Comparison of ENCODE assay signal across 37 cellular contexts in the genomic region with DNA sequence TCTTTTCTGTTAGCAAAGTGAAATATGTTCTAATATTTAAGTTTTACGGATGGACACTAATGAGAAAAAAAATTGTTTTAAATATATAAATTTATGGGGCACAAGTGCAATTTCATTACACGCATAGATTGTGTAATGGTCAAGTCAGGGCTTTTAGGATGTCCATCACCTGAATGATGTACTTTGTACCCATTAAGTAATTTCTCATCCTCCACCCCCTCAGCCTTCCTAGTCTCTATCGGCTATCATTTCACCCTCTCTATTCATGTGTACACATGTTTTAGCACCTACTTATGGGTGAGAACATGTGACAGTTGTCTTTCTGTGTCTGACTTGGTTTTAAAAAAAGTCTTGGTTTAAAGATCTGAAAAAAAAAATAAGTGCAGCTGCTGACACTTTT.
DNase-seq lines count a peak whose midpoint lies in the region; ATAC-seq, FAIRE-seq and TF ChIP-seq lines count a peak whose summit lies in the region.
"Had no signal": no experiment of that assay in that cellular context is flagged by ENCODE, and none has a peak within 500 bp of the region (broad histone marks: within the 10 kb centered on the region; RNA-seq: fewer than 3 reads in every experiment).

No MANE protein-coding gene starts in this region.

- no peak overlapping the region for H2AFZ ChIP-seq in HepG2 (ENCODE audit: low read length)

- BruUV-seq in HepG2 (replicated peaks; lab: Mats Ljungman, UMichigan): no TSS peak

- no peak for ATAC-seq in natural killer cell
- no peak for ATAC-seq in natural killer cell treated with Interleukin-12 subunit alpha and Interleukin-12 subunit beta and Interleukin-15 and Interleukin-18, amount 100 ng/mL, for 72 hours
- peak; percentile 65 for ATAC-seq in left lobe of liver
- no peak for ATAC-seq in HepG2
- no peak for ATAC-seq in aorta (ENCODE audit: low FRiP score)
- ATAC-seq: A549; CD8-positive, alpha-beta T cell had no signal

- H3K79me2 ChIP-seq in HepG2 (ENCODE audit: insufficient read depth, low read length): no peaks in the 10 kb centered on the region

- H3K27me3 Mint-ChIP-seq in natural killer cell (ENCODE audit: low read depth in 2 of 2): no peaks in the 10 kb centered on the region
- no peaks in the 10 kb centered on the region for H3K27me3 Mint-ChIP-seq in natural killer cell treated with Interleukin-12 subunit alpha and Interleukin-12 subunit beta and Interleukin-15 and Interleukin-18, amount 100 ng/mL, for 72 hours
- H3K27me3 Mint-ChIP-seq: B cell; CD4-positive, alpha-beta T cell; CD4-positive, CD25-positive, alpha-beta regulatory T cell had no signal

- POLR2A ChIA-PET in HepG2 (lab: Yijun Ruan, JAX): no interaction called here

- H3K36me3 Mint-ChIP-seq in natural killer cell: no peaks in the 10 kb centered on the region
- H3K36me3 Mint-ChIP-seq in natural killer cell treated with Interleukin-12 subunit alpha and Interleukin-12 subunit beta and Interleukin-15 and Interleukin-18, amount 100 ng/mL, for 72 hours: no peaks in the 10 kb centered on the region
- H3K36me3 Mint-ChIP-seq: CD14-positive monocyte; CD4-positive, alpha-beta memory T cell; CD4-positive, CD25-positive, alpha-beta regulatory T cell; CD8-positive, alpha-beta memory T cell; CD8-positive, alpha-beta T cell had no signal

- CTCF ChIA-PET in HepG2 (lab: Yijun Ruan, JAX; ENCODE audit: low intra/inter-chr PET ratio, low total read pairs): no interaction called here

- H3K9me3 Mint-ChIP-seq in natural killer cell: peaks cover 6 to 12% of the 10 kb centered on the region in 2 donors
- H3K9me3 Mint-ChIP-seq in natural killer cell treated with Interleukin-12 subunit alpha and Interleukin-12 subunit beta and Interleukin-15 and Interleukin-18, amount 100 ng/mL, for 72 hours: peaks cover 6% of the 10 kb centered on the region
- H3K9me3 Mint-ChIP-seq: CD4-positive, alpha-beta memory T cell; CD4-positive, alpha-beta T cell; CD8-positive, alpha-beta memory T cell; CD8-positive, alpha-beta T cell had no signal

- TF ChIP-seq CTCF in natural killer cell (IDR thresholded peaks at IDR 0.05): peak; percentile 6
- TF ChIP-seq CTCF in HepG2 (CRISPR knock-in tag; IDR thresholded peaks at IDR 0.05): no peak
- TF ChIP-seq CTCF in liver (IDR thresholded peaks at IDR 0.05; ENCODE audit: low read depth, low read length, missing input control): no peak
- no peak for TF ChIP-seq CTCF in ovary (IDR thresholded peaks at IDR 0.05)

- TF ChIP-seq EP300 in HepG2 (IDR thresholded peaks at IDR 0.05; ENCODE audit: low read depth in 2 of 2, low read length in 2 of 2): no peak
- no peak for TF ChIP-seq EP300 in HepG2 (CRISPR knock-in tag; IDR thresholded peaks at IDR 0.05; ENCODE audit: borderline replicate concordance)
- TF ChIP-seq EP300 in ovary (IDR thresholded peaks at IDR 0.05): no peak

- no peak overlapping the region for H3K4me2 ChIP-seq in HepG2 (ENCODE audit: low read depth, low read length)
- H3K4me2 ChIP-seq: A549; BLaER1; BLaER1 treated with 17β-estradiol and CSF1 and Interleukin-3, amounts not matched to agents 10 nM and 100 nM had no signal

- H3K4me1 ChIP-seq in HepG2 (ENCODE audit: insufficient read depth, low read length) (no peaks in the 10 kb centered on the region), liver (ENCODE audit: control insufficient read depth in 4 of 4, insufficient read depth in 4 of 4, low read length in 3 of 4) (no peaks in the 10 kb centered on the region), ovary (ENCODE audit: insufficient read depth) (no peaks in the 10 kb centered on the region), aorta (ENCODE audit: control insufficient read depth in 1 of 2, insufficient read depth in 2 of 2, low read length in 2 of 2) (no peaks in the 10 kb centered on the region)
- H3K4me1 ChIP-seq: A549; BE2C; BLaER1; BLaER1 treated with 17β-estradiol and CSF1 and Interleukin-3, amounts not matched to agents 10 nM and 100 nM had no signal

- H3K36me3 ChIP-seq in HepG2 (replicated peaks in 1 of 2; ENCODE audit: control insufficient read depth in 1 of 2, insufficient read depth in 2 of 2, low read length in 2 of 2): no peaks in the 10 kb centered on the region
- no peaks in the 10 kb centered on the region for H3K36me3 ChIP-seq in liver (ENCODE audit: control insufficient read depth in 4 of 4, insufficient read depth in 3 of 4, low read depth in 1 of 4, low read length in 3 of 4)
- no peaks in the 10 kb centered on the region for H3K36me3 ChIP-seq in ovary
- H3K36me3 ChIP-seq in aorta (ENCODE audit: control insufficient read depth in 1 of 2, insufficient read depth in 2 of 2, low read length in 1 of 2): no peaks in the 10 kb centered on the region
- H3K36me3 ChIP-seq: BE2C; BLaER1; BLaER1 treated with 17β-estradiol and CSF1 and Interleukin-3, amounts not matched to agents 10 nM and 100 nM had no signal

- H3K9ac ChIP-seq in HepG2 (ENCODE audit: insufficient read depth, low read depth, low read length): no peak overlapping the region
- H3K9ac ChIP-seq in liver (ENCODE audit: low read depth in 1 of 2, low read length in 2 of 2): no peak overlapping the region
- H3K9ac ChIP-seq: BLaER1; BLaER1 treated with 17β-estradiol and CSF1 and Interleukin-3, amounts not matched to agents 10 nM and 100 nM had no signal

- H3K27ac ChIP-seq in HepG2 (ENCODE audit: extremely low read length, insufficient read depth, low read length) (no peak overlapping the region), liver (ENCODE audit: low read depth in 1 of 2, low read length in 2 of 2) (no peak overlapping the region), ovary (no peak overlapping the region), aorta (ENCODE audit: low read depth in 1 of 2, low read length in 2 of 2) (no peak overlapping the region)
- H3K27ac ChIP-seq: 22Rv1; A549; BLaER1; BLaER1 treated with 17β-estradiol and CSF1 and Interleukin-3, amounts not matched to agents 10 nM and 100 nM; C4-2B had no signal

- FAIRE-seq in HepG2 (lab: Jason Lieb, UNC): no peak
- no peak for FAIRE-seq in urothelium cell line (lab: Jason Lieb, UNC)
- FAIRE-seq: A204.1, A549, D721Med had no signal

- TF ChIP-seq RAD21 in HepG2 (CRISPR knock-in tag; IDR thresholded peaks at IDR 0.05): no peak
- no peak for TF ChIP-seq RAD21 in liver (IDR thresholded peaks at IDR 0.05)

- no peak overlapping the region for H3K27ac Mint-ChIP-seq in natural killer cell
- H3K27ac Mint-ChIP-seq in natural killer cell treated with Interleukin-12 subunit alpha and Interleukin-12 subunit beta and Interleukin-15 and Interleukin-18, amount 100 ng/mL, for 72 hours: no peak overlapping the region
- H3K27ac Mint-ChIP-seq: B cell; CD14-positive monocyte; CD4-positive, alpha-beta T cell; CD4-positive, CD25-positive, alpha-beta regulatory T cell; CD8-positive, alpha-beta memory T cell; CD8-positive, alpha-beta T cell had no signal

- WGBS in HepG2 (ENCODE audit: low lambda C conversion rate): 17% methylated on average over 3 of the region's 3 CpGs
- 51% methylated on average over 3 of the region's 3 CpGs for WGBS in liver
- 75 to 91% (median 85%) methylated on average over 3 of the region's 3 CpGs for WGBS in ovary, 3 donors
- 79 to 82% methylated on average over 3 of the region's 3 CpGs for WGBS in aorta, 2 donors

- intact Hi-C loops in natural killer cell (cut with micrococcal nuclease): no loop called here
- intact Hi-C loops in HepG2 (cut with micrococcal nuclease; ENCODE audit: unreplicated experiment): no loop called here
- intact Hi-C loops in ovary (cut with DNase I): no loop called here
- intact Hi-C loops in aorta (cut with DNase I): no loop called here

- no peak overlapping the region for H3K4me3 ChIP-seq in HepG2 (replicated peaks in 1 of 3; ENCODE audit: insufficient read depth in 1 of 3, low read depth in 2 of 3, low read length in 3 of 3)
- H3K4me3 ChIP-seq in liver (ENCODE audit: low read depth in 1 of 3, low read length in 3 of 3): no peak overlapping the region
- no peak overlapping the region for H3K4me3 ChIP-seq in ovary
- H3K4me3 ChIP-seq in aorta (ENCODE audit: low read length in 2 of 2): no peak overlapping the region
- H3K4me3 ChIP-seq: A549; BLaER1; BLaER1 treated with 17β-estradiol and CSF1 and Interleukin-3, amounts not matched to agents 10 nM and 100 nM had no signal

- H4K20me1 ChIP-seq in HepG2 (ENCODE audit: insufficient read depth, low read length): no peaks in the 10 kb centered on the region
- H4K20me1 ChIP-seq: BLaER1; BLaER1 treated with 17β-estradiol and CSF1 and Interleukin-3, amounts not matched to agents 10 nM and 100 nM had no signal

- in situ Hi-C loops in HepG2 (cut with HindIII; ENCODE audit: extremely low pct_ligation_motif_present, low pct_unique_long_range_greater_than_20kb): no loop called here

- no peak for DNase-seq in natural killer cell
- no peak for DNase-seq in natural killer cell treated with Interleukin-12 subunit alpha and Interleukin-12 subunit beta and Interleukin-15 and Interleukin-18, amount 100 ng/mL, for 72 hours (ENCODE audit: low spot score)
- no peak for DNase-seq in left lobe of liver (ENCODE audit: low spot score)
- no peak for DNase-seq in HepG2 (ENCODE audit: low spot score)
- no peak for DNase-seq in urothelium cell line (ENCODE audit: low spot score)
- DNase-seq in ovary: no peak
- no peak for DNase-seq in aorta
- DNase-seq: 8988T; ACHN; AML-193; BE2C; C1 segment of cervical spinal cord; Caco-2; Calu3; CD4-positive, alpha-beta memory T cell; CD4-positive, alpha-beta T cell; CD4-positive, CD25-positive, alpha-beta regulatory T cell; CD8-positive, alpha-beta memory T cell; CD8-positive, alpha-beta T cell; COR-L47; DMS 273 treated with DMSO at 0.1 percent for 48 hours; DMS153; DMS53; DMS79; DMS79 treated with DMSO at 0.1 percent for 48 hours; DND-41; EL had no signal

- no peaks in the 10 kb centered on the region for H3K4me1 Mint-ChIP-seq in natural killer cell
- H3K4me1 Mint-ChIP-seq in natural killer cell treated with Interleukin-12 subunit alpha and Interleukin-12 subunit beta and Interleukin-15 and Interleukin-18, amount 100 ng/mL, for 72 hours (ENCODE audit: low read depth in 2 of 2): no peaks in the 10 kb centered on the region
- H3K4me1 Mint-ChIP-seq: B cell; CD14-positive monocyte; CD4-positive, alpha-beta memory T cell; CD4-positive, CD25-positive, alpha-beta regulatory T cell; CD8-positive, alpha-beta memory T cell had no signal

- H3K27me3 ChIP-seq in HepG2 (ENCODE audit: control insufficient read depth in 1 of 2, insufficient read depth in 2 of 2, low read length in 2 of 2) (no peaks in the 10 kb centered on the region), liver (ENCODE audit: control insufficient read depth in 4 of 4, insufficient read depth in 4 of 4, low read length in 3 of 4) (no peaks in the 10 kb centered on the region), ovary (no peaks in the 10 kb centered on the region), aorta (ENCODE audit: control insufficient read depth in 1 of 2, insufficient read depth in 2 of 2, low read length in 1 of 2) (no peaks in the 10 kb centered on the region)
- H3K27me3 ChIP-seq: BE2C; BLaER1; BLaER1 treated with 17β-estradiol and CSF1 and Interleukin-3, amounts not matched to agents 10 nM and 100 nM had no signal

- TF ChIP-seq POLR2A in HepG2 (IDR thresholded peaks at IDR 0.05; ENCODE audit: insufficient read depth in 1 of 2, low read depth in 2 of 2, low read length in 2 of 2) (no peak), ovary (IDR thresholded peaks at IDR 0.05) (no peak)

- H3K9me3 ChIP-seq in HepG2 (ENCODE audit: low read length): 0 out of 2 replicates have a peak, but pooled peaks cover 3% of the 10 kb centered on the region
- H3K9me3 ChIP-seq in liver (ENCODE audit: control insufficient read depth in 4 of 4, low read length in 3 of 4): no peaks in the 10 kb centered on the region
- no peaks in the 10 kb centered on the region for H3K9me3 ChIP-seq in ovary
- H3K9me3 ChIP-seq in aorta (ENCODE audit: control insufficient read depth, low read length): no peaks in the 10 kb centered on the region
- H3K9me3 ChIP-seq: A549; BE2C; BLaER1; BLaER1 treated with 17β-estradiol and CSF1 and Interleukin-3, amounts not matched to agents 10 nM and 100 nM; Caco-2 had no signal

- no peak overlapping the region for H3K4me3 Mint-ChIP-seq in natural killer cell
- no peak overlapping the region for H3K4me3 Mint-ChIP-seq in natural killer cell treated with Interleukin-12 subunit alpha and Interleukin-12 subunit beta and Interleukin-15 and Interleukin-18, amount 100 ng/mL, for 72 hours
- H3K4me3 Mint-ChIP-seq: B cell; CD14-positive monocyte; CD4-positive, alpha-beta memory T cell; CD4-positive, alpha-beta T cell; CD4-positive, CD25-positive, alpha-beta regulatory T cell; CD8-positive, alpha-beta memory T cell; CD8-positive, alpha-beta T cell had no signal
